Comparison of ENCODE assay signal across 8 cellular contexts in the genomic region with DNA sequence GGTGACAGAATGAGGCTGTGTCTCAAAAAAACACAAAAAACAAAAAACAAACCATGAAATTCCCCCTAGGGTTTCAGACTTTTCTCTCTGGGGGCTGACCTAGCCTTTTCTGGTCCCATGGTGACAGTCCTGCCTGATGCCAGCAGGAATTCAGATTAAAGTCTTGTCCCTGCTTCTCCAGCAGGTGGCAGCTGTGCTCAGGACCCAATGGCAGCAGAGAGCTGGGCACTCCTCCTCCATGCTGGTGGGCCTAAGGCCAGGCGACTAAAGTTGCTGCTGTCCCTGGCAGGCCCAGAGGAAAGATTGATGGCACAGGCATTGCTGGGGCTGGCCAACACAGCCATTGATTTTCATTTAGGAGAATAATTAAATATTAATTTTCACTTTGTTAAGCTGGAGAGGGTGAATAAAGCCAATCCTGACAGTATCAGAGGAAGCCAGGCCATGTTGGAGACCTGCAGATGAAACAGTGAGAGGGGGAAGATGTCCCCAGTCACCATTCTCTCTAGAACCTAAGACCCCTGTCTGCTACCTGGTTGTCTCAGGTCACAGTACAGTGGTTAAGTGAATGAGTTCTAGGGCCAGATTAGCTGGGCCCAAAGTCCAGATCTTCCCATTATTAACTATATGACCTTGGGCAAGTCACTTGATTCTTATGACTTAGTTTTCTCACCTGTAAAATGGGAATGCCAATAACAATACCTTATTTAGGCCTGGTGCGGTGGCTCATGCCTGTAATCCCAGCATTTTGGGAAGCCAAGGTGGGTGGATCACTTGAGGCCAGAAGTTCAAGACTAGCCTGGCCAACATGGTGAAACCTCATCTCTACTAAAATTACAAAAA. TPM values are rescaled to one million over a fixed set of nuclear protein-coding genes. Genes with fewer than 3 reads are reported as not detected.
DNase-seq lines count a peak whose midpoint lies in the region; ATAC-seq and TF ChIP-seq lines count a peak whose summit lies in the region.

No MANE protein-coding gene starts in this region.

- peak; percentile 77 for DNase-seq in CD1c-positive myeloid dendritic cell (ENCODE audit: extremely low spot score)
- peak; percentile 55 for DNase-seq in NCI-H146 (lab: John Stamatoyannopoulos, UW)
- DNase-seq in T-helper 1 cell = peak in 4 of 5 donors; percentile 30 to 56 (median 38)
- no peak for DNase-seq in ascending aorta (ENCODE audit: low spot score in 2 of 2)
- peak; percentile 89 for DNase-seq in hepatic stellate cell (ENCODE audit: low spot score)
- peak; percentile 86 for DNase-seq in spleen

- H3K4me1 ChIP-seq in ascending aorta (no peaks in the 10 kb centered on the region), spleen (no peaks in the 10 kb centered on the region)

- ATAC-seq in GM21515 (IDR thresholded peaks at IDR 0.05; ENCODE audit: unreplicated experiment) = peak; percentile 82
- no peak for ATAC-seq in HG03571 (IDR thresholded peaks at IDR 0.05; ENCODE audit: unreplicated experiment)

- H3K9me3 ChIP-seq in ascending aorta (no peaks in the 10 kb centered on the region), spleen (no peaks in the 10 kb centered on the region)

- TF ChIP-seq CTCF in ascending aorta (IDR thresholded peaks at IDR 0.05) (peak; percentile 30 to 48 (median 47)), spleen (IDR thresholded peaks at IDR 0.05 in 8 of 11, conservative IDR thresholded peaks at IDR 0.05 in 3 of 11) (peak; percentile 40 to 80 (median 70))

- WGBS in spleen, 5 donors = 55 to 73% (median 59%) methylated on average over 2 of the region's 2 CpGs

- no peak for TF ChIP-seq POLR2A in spleen (IDR thresholded peaks at IDR 0.05)

- no peaks in the 10 kb centered on the region for H3K36me3 ChIP-seq in ascending aorta
- H3K36me3 ChIP-seq in spleen = no peaks in the 10 kb centered on the region

- H3K27ac ChIP-seq in ascending aorta (no peak overlapping the region), spleen (no peak overlapping the region)

- intact Hi-C loops in ascending aorta (cut with DNase I) (no loop called here), spleen (cut with DNase I; ENCODE audit: low total_unique reads) (no loop called here)

- no peak overlapping the region for H3K4me3 ChIP-seq in ascending aorta
- H3K4me3 ChIP-seq in spleen = no peak overlapping the region

- H3K27me3 ChIP-seq in ascending aorta (no peaks in the 10 kb centered on the region), spleen (replicated peaks in 1 of 7) (no peaks in the 10 kb centered on the region)

RNA-seq across cellular contexts. Expression of gene CELF6, which starts 7.1 kb away (rescaled TPM):
- total RNA-seq in ascending aorta (not detected), spleen (1 to 10 TPM; 1.7 to 7.5 (median 2.8) TPM)
- 1 to 10 TPM; 4.4 to 9.2 (median 8.1) TPM for polyA plus RNA-seq in spleen

RNA-seq across cellular contexts. Expression of gene PARP6, which starts 40.5 kb away (rescaled TPM):
- total RNA-seq in ascending aorta (26.5 TPM), spleen (10 to 100 TPM; 54.8 to 77.6 (median 70.3) TPM)
- polyA plus RNA-seq in spleen = 10 to 100 TPM; 43.9 to 99.5 (median 67.9) TPM

Comparison
In these comparisons a context has a peak if more than half of its experiments do, and no peak if none do; other contexts are left out.
1. DNase-seq: peak in CD1c-positive myeloid dendritic cell (single experiment), NCI-H146 (single experiment), T-helper 1 cell (4 of 5), hepatic stellate cell (single experiment) and spleen (single experiment); none in ascending aorta (0 of 2).